In genomic region chr19:48822514-48822913, GRCh38 we compare ENCODE assay signal across 26 cellular contexts.
"Had no signal": no experiment of that assay in that cellular context is flagged by ENCODE, and none has a peak within 500 bp of the region (broad histone marks: within the 10 kb centered on the region; RNA-seq: fewer than 3 reads in every experiment).

No MANE protein-coding gene starts in this region.

- H3K9me3 ChIP-seq: esophagus squamous epithelium, lower lobe of right lung, prostate gland, right atrium auricular region, spleen, thoracic aorta, tibial nerve, upper lobe of left lung, uterus had no signal

- H3K4me1 Mint-ChIP-seq: immature natural killer cell; naive thymus-derived CD8-positive, alpha-beta T cell; stimulated activated memory B cell treated with anti-CD40 and anti-IgM and Interleukin-4, amounts not matched to agents 10 μg/mL and 1 μg/mL and 100 μg/mL, for 72 hours had no signal

- FAIRE-seq: endometrium, frontal cortex had no signal

- H3K4me1 ChIP-seq: uterus had no signal

- H3K27me3 ChIP-seq: esophagus squamous epithelium, right atrium auricular region, spleen, tibial nerve, upper lobe of left lung, uterus had no signal

- H3K4me3 Mint-ChIP-seq: effector memory CD8-positive, alpha-beta T cell; immature natural killer cell; naive thymus-derived CD8-positive, alpha-beta T cell; nephron progenitor cell; stimulated activated memory B cell treated with anti-CD40 and anti-IgM and Interleukin-4, amounts not matched to agents 10 μg/mL and 1 μg/mL and 100 μg/mL, for 72 hours; stimulated activated naive CD8-positive, alpha-beta T cell treated with anti-CD3 and anti-CD28 coated beads, Interleukin-15, Interleukin-2, amounts not matched to agents 100 ng/mL and 50 ng/mL, for 24 hours had no signal

- H3K27ac ChIP-seq: coronary artery, esophagus squamous epithelium, lower lobe of right lung, prostate gland, right atrium auricular region, skin epidermis, spleen, thoracic aorta, tibial nerve, upper lobe of left lung, uterus had no signal

- H3K9me3 Mint-ChIP-seq: effector memory CD8-positive, alpha-beta T cell; immature natural killer cell; naive thymus-derived CD8-positive, alpha-beta T cell; nephron progenitor cell; stimulated activated memory B cell treated with anti-CD40 and anti-IgM and Interleukin-4, amounts not matched to agents 10 μg/mL and 1 μg/mL and 100 μg/mL, for 72 hours; stimulated activated naive CD8-positive, alpha-beta T cell treated with anti-CD3 and anti-CD28 coated beads, Interleukin-15, Interleukin-2, amounts not matched to agents 100 ng/mL and 50 ng/mL, for 24 hours had no signal

- H3K4me3 ChIP-seq: coronary artery, esophagus squamous epithelium, lower lobe of right lung, prostate gland, right atrium auricular region, skin epidermis, spleen, thoracic aorta, tibial nerve, upper lobe of left lung, uterus had no signal

- H3K36me3 ChIP-seq: esophagus squamous epithelium, lower lobe of right lung, prostate gland, right atrium auricular region, spleen, thoracic aorta, upper lobe of left lung, uterus had no signal

- H3K27me3 Mint-ChIP-seq: effector memory CD8-positive, alpha-beta T cell; naive thymus-derived CD8-positive, alpha-beta T cell; stimulated activated memory B cell treated with anti-CD40 and anti-IgM and Interleukin-4, amounts not matched to agents 10 μg/mL and 1 μg/mL and 100 μg/mL, for 72 hours; stimulated activated naive CD8-positive, alpha-beta T cell treated with anti-CD3 and anti-CD28 coated beads, Interleukin-15, Interleukin-2, amounts not matched to agents 100 ng/mL and 50 ng/mL, for 24 hours had no signal

- H3K36me3 Mint-ChIP-seq: immature natural killer cell; stimulated activated memory B cell treated with anti-CD40 and anti-IgM and Interleukin-4, amounts not matched to agents 10 μg/mL and 1 μg/mL and 100 μg/mL, for 72 hours had no signal

- DNase-seq: effector memory CD8-positive, alpha-beta T cell; erythroblast; esophagus squamous epithelium; hypothalamus; immature natural killer cell; islet precursor cell; kidney glomerular epithelial cell; left ventricle myocardium superior; lower lobe of right lung; naive thymus-derived CD8-positive, alpha-beta T cell; nephron progenitor cell; nucleus accumbens; spleen; stimulated activated CD4-positive, alpha-beta T cell treated with anti-CD3 and anti-CD28 coated beads, Interleukin-4, amount 100 ng/mL, for 4 hours; upper lobe of left lung; uterus had no signal

- H3K27ac Mint-ChIP-seq: effector memory CD8-positive, alpha-beta T cell; immature natural killer cell; naive thymus-derived CD8-positive, alpha-beta T cell; nephron progenitor cell; stimulated activated memory B cell treated with anti-CD40 and anti-IgM and Interleukin-4, amounts not matched to agents 10 μg/mL and 1 μg/mL and 100 μg/mL, for 72 hours; stimulated activated naive CD8-positive, alpha-beta T cell treated with anti-CD3 and anti-CD28 coated beads, Interleukin-15, Interleukin-2, amounts not matched to agents 100 ng/mL and 50 ng/mL, for 24 hours had no signal
